In genomic region chr16:68244903-68245853, GRCh38 we compare ENCODE assay signal across 8 cellular contexts. TPM values are rescaled to one million over a fixed set of nuclear protein-coding genes. Genes with fewer than 3 reads are reported as not detected.
DNase-seq lines count a peak whose midpoint lies in the region; ATAC-seq and TF ChIP-seq lines count a peak whose summit lies in the region.

Gene PLA2G15, plus strand, starts transcription at chr16:68245373. Its CDS starts 54 bp downstream, at chr16:68245427.

- H3K27me3 ChIP-seq in kidney epithelial cell (ENCODE audit: control insufficient read depth, insufficient read depth, low read length): no peaks in the 10 kb centered on the region

- TF ChIP-seq CTCF in kidney epithelial cell (IDR thresholded peaks at IDR 0.05; ENCODE audit: insufficient read depth, low read length, poor library complexity, severe bottlenecking): no peak

- peak; percentile 92 for DNase-seq in ACHN
- DNase-seq in NCI-H2227 treated with DMSO at 0.1 percent for 48 hours (lab: John Stamatoyannopoulos, UW): peak; percentile 51
- peak; percentile 92 for DNase-seq in cerebellar cortex (ENCODE audit: low spot score)
- DNase-seq in kidney epithelial cell (ENCODE audit: low read depth): no peak
- peak; percentile 95 to 97 for DNase-seq in stimulated activated CD4-positive, alpha-beta T cell treated with anti-CD3 and anti-CD28 coated beads, Interleukin-15, amount 100 ng/mL, for 1 hour (ENCODE audit: low read depth in 1 of 2, low spot score in 1 of 2)

- in situ Hi-C loops in ACHN (cut with HindIII; ENCODE audit: low pct_ligation_motif_present, low pct_unique_long_range_greater_than_20kb, low sequenced_read_pairs): no loop called here

- peak within 1 kb of the TSS; percentile 81 for H3K4me3 ChIP-seq in kidney epithelial cell (ENCODE audit: low read depth, low read length)

- ATAC-seq in HG03060 (IDR thresholded peaks at IDR 0.05; ENCODE audit: low read depth, unreplicated experiment): peak; percentile 37
- peak; percentile 94 to 97 for ATAC-seq in activated CD4-positive, CD25-positive, alpha-beta regulatory T cell treated with anti-CD3 and anti-CD28 coated beads, Interleukin-2, amount 50 U/mL, for 24 hours

- TF ChIP-seq POLR2A in GM18526 (IDR thresholded peaks at IDR 0.05; ENCODE audit: extremely low read depth, insufficient read length): peak; percentile 64

- no peaks in the 10 kb centered on the region for H3K36me3 ChIP-seq in kidney epithelial cell (ENCODE audit: control insufficient read depth, insufficient read depth, low read length)

RNA-seq across cellular contexts. Expression of gene PLA2G15, which starts in this region (rescaled TPM):
- 27.2 and 29.6 TPM in 2 replicates for total RNA-seq in kidney epithelial cell
